17 cellular contexts compared by ENCODE assay signal in genomic region chr6:104019075-104019474, GRCh38.
"Had no signal": no experiment of that assay in that cellular context is flagged by ENCODE, and none has a peak within 500 bp of the region (broad histone marks: within the 10 kb centered on the region; RNA-seq: fewer than 3 reads in every experiment).

No MANE protein-coding gene starts in this region.

- DNase-seq: activated CD4-positive, alpha-beta T cell treated with anti-CD3 and anti-CD28 coated beads, Interleukin-2, amount 10 ng/mL, durations not matched to agents 7 days and 5 days; activated CD8-positive, alpha-beta memory T cell treated with anti-CD3 and anti-CD28 coated beads, Interleukin-2, amount 50 U/mL, for 4 hours; activated effector memory CD4-positive, alpha-beta T cell treated with anti-CD3 and anti-CD28 coated beads, Interleukin-2, amount 50 U/mL, for 16 hours; activated naive CD4-positive, alpha-beta T cell treated with anti-CD3 and anti-CD28 coated beads, Interleukin-2, amount 50 U/mL, for 16 hours; activated T-cell treated with anti-CD3 and anti-CD28 coated beads, Interleukin-2, amount 50 U/mL, for 4 hours; aorta; cortex of kidney; head of caudate nucleus; kidney glomerular epithelial cell; stimulated activated CD4-positive, alpha-beta T cell treated with anti-CD3 and anti-CD28 coated beads, Interleukin-4, amount 100 ng/mL, for 4 hours; T-cell; T1000 had no signal

- H3K27me3 Mint-ChIP-seq: activated CD4-positive, alpha-beta T cell treated with anti-CD3 and anti-CD28 coated beads, Interleukin-2, amount 10 ng/mL, durations not matched to agents 7 days and 5 days; central memory CD8-positive, alpha-beta T cell; memory B cell; stimulated activated naive B cell treated with anti-CD40 and anti-IgM and Interleukin-4, amounts not matched to agents 10 μg/mL and 1 μg/mL and 100 μg/mL, for 72 hours; T-cell had no signal

- H3K4me3 Mint-ChIP-seq: activated CD4-positive, alpha-beta T cell treated with anti-CD3 and anti-CD28 coated beads, Interleukin-2, amount 10 ng/mL, durations not matched to agents 7 days and 5 days; activated T-cell treated with anti-CD3 and anti-CD28 coated beads, Interleukin-2, amount 50 U/mL, for 4 hours; central memory CD8-positive, alpha-beta T cell; memory B cell; neural progenitor cell; stimulated activated naive B cell treated with anti-CD40 and anti-IgM and Interleukin-4, amounts not matched to agents 10 μg/mL and 1 μg/mL and 100 μg/mL, for 72 hours; T-cell had no signal

- H3K27ac Mint-ChIP-seq: activated CD4-positive, alpha-beta T cell treated with anti-CD3 and anti-CD28 coated beads, Interleukin-2, amount 10 ng/mL, durations not matched to agents 7 days and 5 days; memory B cell; neural progenitor cell; stimulated activated naive B cell treated with anti-CD40 and anti-IgM and Interleukin-4, amounts not matched to agents 10 μg/mL and 1 μg/mL and 100 μg/mL, for 72 hours; T-cell had no signal

- H3K4me1 Mint-ChIP-seq: activated CD4-positive, alpha-beta T cell treated with anti-CD3 and anti-CD28 coated beads, Interleukin-2, amount 10 ng/mL, durations not matched to agents 7 days and 5 days; central memory CD8-positive, alpha-beta T cell; memory B cell; stimulated activated naive B cell treated with anti-CD40 and anti-IgM and Interleukin-4, amounts not matched to agents 10 μg/mL and 1 μg/mL and 100 μg/mL, for 72 hours; T-cell had no signal

- H3K9me3 Mint-ChIP-seq: activated CD4-positive, alpha-beta T cell treated with anti-CD3 and anti-CD28 coated beads, Interleukin-2, amount 10 ng/mL, durations not matched to agents 7 days and 5 days; activated T-cell treated with anti-CD3 and anti-CD28 coated beads, Interleukin-2, amount 50 U/mL, for 4 hours; central memory CD8-positive, alpha-beta T cell; neural progenitor cell had no signal

- ATAC-seq: psoas muscle, T-cell had no signal

- H3K36me3 Mint-ChIP-seq: memory B cell; neural progenitor cell; stimulated activated naive B cell treated with anti-CD40 and anti-IgM and Interleukin-4, amounts not matched to agents 10 μg/mL and 1 μg/mL and 100 μg/mL, for 72 hours; T-cell had no signal
